ENCODE assay signal across 1 cellular context in the genomic region with DNA sequence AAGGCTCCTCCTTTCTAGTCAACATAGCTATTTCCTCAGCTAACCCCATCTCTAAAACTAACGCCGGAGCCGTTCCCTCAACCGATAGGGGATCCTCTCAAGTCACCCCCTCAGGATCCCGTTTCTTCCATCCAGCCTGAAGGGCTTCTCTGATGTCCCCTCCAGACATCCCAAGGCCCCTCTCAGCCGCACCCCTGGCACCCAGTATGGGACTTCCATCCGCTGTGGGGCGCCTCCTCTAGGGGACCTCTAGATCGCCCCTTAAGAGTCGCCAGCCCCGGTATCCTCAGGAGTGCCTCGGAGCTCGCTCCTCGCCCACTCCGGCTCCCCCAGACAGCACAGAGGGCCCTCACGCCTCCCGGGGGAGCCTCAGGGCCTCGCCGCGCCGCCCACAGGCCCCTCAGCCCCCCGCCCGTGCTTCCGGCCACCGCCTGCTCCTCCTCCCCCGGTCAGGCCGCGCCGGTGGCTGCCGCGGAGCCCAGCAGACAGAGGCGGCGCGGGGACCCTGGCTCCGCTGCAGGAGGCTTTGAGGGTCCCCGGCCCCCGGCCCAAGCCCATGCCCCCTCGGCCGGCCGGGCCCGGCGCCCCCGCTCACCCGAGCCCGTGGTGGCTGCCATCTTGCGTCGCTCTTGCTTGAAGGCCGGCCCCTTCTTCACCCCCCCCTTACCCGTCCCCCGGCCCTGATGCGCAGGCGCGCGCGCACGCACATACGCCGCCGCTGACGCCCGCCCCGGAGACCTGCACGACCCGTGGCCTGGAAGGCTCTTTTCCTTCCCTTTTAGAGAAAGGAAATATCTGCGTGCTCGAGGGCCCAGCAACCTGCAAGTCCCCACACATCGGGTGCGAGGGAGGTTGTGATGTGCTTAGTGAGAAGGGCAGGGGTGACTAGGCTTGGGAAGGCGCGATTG.
TF ChIP-seq lines count a peak whose summit lies in the region.

A gene (minus strand): TSS at position 639 of the 908 bp plus-strand sequence. CDS start 22 bp downstream, at position 617.

TF ChIP-seq in GM12878, 131 proteins besides CTCF, POLR2A, EP300 and RAD21 (continued from another document and continues in another):
- TF ChIP-seq, protein P1, sequence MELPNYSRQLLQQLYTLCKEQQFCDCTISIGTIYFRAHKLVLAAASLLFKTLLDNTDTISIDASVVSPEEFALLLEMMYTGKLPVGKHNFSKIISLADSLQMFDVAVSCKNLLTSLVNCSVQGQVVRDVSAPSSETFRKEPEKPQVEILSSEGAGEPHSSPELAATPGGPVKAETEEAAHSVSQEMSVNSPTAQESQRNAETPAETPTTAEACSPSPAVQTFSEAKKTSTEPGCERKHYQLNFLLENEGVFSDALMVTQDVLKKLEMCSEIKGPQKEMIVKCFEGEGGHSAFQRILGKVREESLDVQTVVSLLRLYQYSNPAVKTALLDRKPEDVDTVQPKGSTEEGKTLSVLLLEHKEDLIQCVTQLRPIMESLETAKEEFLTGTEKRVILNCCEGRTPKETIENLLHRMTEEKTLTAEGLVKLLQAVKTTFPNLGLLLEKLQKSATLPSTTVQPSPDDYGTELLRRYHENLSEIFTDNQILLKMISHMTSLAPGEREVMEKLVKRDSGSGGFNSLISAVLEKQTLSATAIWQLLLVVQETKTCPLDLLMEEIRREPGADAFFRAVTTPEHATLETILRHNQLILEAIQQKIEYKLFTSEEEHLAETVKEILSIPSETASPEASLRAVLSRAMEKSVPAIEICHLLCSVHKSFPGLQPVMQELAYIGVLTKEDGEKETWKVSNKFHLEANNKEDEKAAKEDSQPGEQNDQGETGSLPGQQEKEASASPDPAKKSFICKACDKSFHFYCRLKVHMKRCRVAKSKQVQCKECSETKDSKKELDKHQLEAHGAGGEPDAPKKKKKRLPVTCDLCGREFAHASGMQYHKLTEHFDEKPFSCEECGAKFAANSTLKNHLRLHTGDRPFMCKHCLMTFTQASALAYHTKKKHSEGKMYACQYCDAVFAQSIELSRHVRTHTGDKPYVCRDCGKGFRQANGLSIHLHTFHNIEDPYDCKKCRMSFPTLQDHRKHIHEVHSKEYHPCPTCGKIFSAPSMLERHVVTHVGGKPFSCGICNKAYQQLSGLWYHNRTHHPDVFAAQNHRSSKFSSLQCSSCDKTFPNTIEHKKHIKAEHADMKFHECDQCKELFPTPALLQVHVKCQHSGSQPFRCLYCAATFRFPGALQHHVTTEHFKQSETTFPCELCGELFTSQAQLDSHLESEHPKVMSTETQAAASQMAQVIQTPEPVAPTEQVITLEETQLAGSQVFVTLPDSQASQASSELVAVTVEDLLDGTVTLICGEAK (IDR thresholded peaks at IDR 0.05; ENCODE audit: borderline replicate concordance) = no peak
- TF ChIP-seq, protein P2, sequence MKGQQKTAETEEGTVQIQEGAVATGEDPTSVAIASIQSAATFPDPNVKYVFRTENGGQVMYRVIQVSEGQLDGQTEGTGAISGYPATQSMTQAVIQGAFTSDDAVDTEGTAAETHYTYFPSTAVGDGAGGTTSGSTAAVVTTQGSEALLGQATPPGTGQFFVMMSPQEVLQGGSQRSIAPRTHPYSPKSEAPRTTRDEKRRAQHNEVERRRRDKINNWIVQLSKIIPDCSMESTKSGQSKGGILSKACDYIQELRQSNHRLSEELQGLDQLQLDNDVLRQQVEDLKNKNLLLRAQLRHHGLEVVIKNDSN (IDR thresholded peaks at IDR 0.05; ENCODE audit: borderline replicate concordance, extremely low read length, insufficient read depth, low read depth, low read length) = no peak
- TF ChIP-seq WRNIP1 (IDR thresholded peaks at IDR 0.05; ENCODE audit: borderline replicate concordance, low read depth, low read length) (no peak), JUNB (IDR thresholded peaks at IDR 0.05) (no peak), NRF1 (conservative IDR thresholded peaks at IDR 0.05; ENCODE audit: low read depth, low read length) (peak; percentile 86), KDM1A (IDR thresholded peaks at IDR 0.05; ENCODE audit: borderline replicate concordance) (no peak), DPF2 (IDR thresholded peaks at IDR 0.05) (peak; percentile 86; the same call in 1 of the 2 replicates), ZNF217 (IDR thresholded peaks at IDR 0.05) (no peak), ZSCAN29 (IDR thresholded peaks at IDR 0.05) (0 out of 2 replicates have a peak, but pooled peaks have one; percentile 26), POLR2AphosphoS2 (IDR thresholded peaks at IDR 0.05; ENCODE audit: low read depth, low read length) (peak; percentile 88; the same call in 1 of the 2 replicates), MEF2A (IDR thresholded peaks at IDR 0.05; ENCODE audit: insufficient read depth, low read depth, low read length) (peak; percentile 15; the same call in 1 of the 2 replicates), BACH1 (IDR thresholded peaks at IDR 0.05; ENCODE audit: borderline replicate concordance) (peak; percentile 67; the same call in 1 of the 2 replicates)
- TF ChIP-seq, protein P3, sequence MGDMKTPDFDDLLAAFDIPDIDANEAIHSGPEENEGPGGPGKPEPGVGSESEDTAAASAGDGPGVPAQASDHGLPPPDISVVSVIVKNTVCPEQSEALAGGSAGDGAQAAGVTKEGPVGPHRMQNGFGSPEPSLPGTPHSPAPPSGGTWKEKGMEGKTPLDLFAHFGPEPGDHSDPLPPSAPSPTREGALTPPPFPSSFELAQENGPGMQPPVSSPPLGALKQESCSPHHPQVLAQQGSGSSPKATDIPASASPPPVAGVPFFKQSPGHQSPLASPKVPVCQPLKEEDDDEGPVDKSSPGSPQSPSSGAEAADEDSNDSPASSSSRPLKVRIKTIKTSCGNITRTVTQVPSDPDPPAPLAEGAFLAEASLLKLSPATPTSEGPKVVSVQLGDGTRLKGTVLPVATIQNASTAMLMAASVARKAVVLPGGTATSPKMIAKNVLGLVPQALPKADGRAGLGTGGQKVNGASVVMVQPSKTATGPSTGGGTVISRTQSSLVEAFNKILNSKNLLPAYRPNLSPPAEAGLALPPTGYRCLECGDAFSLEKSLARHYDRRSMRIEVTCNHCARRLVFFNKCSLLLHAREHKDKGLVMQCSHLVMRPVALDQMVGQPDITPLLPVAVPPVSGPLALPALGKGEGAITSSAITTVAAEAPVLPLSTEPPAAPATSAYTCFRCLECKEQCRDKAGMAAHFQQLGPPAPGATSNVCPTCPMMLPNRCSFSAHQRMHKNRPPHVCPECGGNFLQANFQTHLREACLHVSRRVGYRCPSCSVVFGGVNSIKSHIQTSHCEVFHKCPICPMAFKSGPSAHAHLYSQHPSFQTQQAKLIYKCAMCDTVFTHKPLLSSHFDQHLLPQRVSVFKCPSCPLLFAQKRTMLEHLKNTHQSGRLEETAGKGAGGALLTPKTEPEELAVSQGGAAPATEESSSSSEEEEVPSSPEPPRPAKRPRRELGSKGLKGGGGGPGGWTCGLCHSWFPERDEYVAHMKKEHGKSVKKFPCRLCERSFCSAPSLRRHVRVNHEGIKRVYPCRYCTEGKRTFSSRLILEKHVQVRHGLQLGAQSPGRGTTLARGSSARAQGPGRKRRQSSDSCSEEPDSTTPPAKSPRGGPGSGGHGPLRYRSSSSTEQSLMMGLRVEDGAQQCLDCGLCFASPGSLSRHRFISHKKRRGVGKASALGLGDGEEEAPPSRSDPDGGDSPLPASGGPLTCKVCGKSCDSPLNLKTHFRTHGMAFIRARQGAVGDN (IDR thresholded peaks at IDR 0.05) = peak; percentile 71
- TF ChIP-seq, protein P4, sequence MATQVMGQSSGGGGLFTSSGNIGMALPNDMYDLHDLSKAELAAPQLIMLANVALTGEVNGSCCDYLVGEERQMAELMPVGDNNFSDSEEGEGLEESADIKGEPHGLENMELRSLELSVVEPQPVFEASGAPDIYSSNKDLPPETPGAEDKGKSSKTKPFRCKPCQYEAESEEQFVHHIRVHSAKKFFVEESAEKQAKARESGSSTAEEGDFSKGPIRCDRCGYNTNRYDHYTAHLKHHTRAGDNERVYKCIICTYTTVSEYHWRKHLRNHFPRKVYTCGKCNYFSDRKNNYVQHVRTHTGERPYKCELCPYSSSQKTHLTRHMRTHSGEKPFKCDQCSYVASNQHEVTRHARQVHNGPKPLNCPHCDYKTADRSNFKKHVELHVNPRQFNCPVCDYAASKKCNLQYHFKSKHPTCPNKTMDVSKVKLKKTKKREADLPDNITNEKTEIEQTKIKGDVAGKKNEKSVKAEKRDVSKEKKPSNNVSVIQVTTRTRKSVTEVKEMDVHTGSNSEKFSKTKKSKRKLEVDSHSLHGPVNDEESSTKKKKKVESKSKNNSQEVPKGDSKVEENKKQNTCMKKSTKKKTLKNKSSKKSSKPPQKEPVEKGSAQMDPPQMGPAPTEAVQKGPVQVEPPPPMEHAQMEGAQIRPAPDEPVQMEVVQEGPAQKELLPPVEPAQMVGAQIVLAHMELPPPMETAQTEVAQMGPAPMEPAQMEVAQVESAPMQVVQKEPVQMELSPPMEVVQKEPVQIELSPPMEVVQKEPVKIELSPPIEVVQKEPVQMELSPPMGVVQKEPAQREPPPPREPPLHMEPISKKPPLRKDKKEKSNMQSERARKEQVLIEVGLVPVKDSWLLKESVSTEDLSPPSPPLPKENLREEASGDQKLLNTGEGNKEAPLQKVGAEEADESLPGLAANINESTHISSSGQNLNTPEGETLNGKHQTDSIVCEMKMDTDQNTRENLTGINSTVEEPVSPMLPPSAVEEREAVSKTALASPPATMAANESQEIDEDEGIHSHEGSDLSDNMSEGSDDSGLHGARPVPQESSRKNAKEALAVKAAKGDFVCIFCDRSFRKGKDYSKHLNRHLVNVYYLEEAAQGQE (IDR thresholded peaks at IDR 0.05; ENCODE audit: low read depth, low read length) = no peak
- TF ChIP-seq, protein P5, sequence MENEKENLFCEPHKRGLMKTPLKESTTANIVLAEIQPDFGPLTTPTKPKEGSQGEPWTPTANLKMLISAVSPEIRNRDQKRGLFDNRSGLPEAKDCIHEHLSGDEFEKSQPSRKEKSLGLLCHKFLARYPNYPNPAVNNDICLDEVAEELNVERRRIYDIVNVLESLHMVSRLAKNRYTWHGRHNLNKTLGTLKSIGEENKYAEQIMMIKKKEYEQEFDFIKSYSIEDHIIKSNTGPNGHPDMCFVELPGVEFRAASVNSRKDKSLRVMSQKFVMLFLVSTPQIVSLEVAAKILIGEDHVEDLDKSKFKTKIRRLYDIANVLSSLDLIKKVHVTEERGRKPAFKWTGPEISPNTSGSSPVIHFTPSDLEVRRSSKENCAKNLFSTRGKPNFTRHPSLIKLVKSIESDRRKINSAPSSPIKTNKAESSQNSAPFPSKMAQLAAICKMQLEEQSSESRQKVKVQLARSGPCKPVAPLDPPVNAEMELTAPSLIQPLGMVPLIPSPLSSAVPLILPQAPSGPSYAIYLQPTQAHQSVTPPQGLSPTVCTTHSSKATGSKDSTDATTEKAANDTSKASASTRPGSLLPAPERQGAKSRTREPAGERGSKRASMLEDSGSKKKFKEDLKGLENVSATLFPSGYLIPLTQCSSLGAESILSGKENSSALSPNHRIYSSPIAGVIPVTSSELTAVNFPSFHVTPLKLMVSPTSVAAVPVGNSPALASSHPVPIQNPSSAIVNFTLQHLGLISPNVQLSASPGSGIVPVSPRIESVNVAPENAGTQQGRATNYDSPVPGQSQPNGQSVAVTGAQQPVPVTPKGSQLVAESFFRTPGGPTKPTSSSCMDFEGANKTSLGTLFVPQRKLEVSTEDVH (IDR thresholded peaks at IDR 0.05; ENCODE audit: low read depth, partially characterized antibody) = no peak
- TF ChIP-seq, protein P6, sequence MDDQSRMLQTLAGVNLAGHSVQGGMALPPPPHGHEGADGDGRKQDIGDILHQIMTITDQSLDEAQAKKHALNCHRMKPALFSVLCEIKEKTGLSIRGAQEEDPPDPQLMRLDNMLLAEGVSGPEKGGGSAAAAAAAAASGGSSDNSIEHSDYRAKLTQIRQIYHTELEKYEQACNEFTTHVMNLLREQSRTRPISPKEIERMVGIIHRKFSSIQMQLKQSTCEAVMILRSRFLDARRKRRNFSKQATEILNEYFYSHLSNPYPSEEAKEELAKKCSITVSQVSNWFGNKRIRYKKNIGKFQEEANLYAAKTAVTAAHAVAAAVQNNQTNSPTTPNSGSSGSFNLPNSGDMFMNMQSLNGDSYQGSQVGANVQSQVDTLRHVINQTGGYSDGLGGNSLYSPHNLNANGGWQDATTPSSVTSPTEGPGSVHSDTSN (IDR thresholded peaks at IDR 0.05; ENCODE audit: insufficient replicate concordance, low read depth, low read length) = no peak
- TF ChIP-seq, protein P7, sequence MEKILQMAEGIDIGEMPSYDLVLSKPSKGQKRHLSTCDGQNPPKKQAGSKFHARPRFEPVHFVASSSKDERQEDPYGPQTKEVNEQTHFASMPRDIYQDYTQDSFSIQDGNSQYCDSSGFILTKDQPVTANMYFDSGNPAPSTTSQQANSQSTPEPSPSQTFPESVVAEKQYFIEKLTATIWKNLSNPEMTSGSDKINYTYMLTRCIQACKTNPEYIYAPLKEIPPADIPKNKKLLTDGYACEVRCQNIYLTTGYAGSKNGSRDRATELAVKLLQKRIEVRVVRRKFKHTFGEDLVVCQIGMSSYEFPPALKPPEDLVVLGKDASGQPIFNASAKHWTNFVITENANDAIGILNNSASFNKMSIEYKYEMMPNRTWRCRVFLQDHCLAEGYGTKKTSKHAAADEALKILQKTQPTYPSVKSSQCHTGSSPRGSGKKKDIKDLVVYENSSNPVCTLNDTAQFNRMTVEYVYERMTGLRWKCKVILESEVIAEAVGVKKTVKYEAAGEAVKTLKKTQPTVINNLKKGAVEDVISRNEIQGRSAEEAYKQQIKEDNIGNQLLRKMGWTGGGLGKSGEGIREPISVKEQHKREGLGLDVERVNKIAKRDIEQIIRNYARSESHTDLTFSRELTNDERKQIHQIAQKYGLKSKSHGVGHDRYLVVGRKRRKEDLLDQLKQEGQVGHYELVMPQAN (conservative IDR thresholded peaks at IDR 0.05) = peak; percentile 70; the same call in 1 of the 2 replicates
- TF ChIP-seq, protein P8, sequence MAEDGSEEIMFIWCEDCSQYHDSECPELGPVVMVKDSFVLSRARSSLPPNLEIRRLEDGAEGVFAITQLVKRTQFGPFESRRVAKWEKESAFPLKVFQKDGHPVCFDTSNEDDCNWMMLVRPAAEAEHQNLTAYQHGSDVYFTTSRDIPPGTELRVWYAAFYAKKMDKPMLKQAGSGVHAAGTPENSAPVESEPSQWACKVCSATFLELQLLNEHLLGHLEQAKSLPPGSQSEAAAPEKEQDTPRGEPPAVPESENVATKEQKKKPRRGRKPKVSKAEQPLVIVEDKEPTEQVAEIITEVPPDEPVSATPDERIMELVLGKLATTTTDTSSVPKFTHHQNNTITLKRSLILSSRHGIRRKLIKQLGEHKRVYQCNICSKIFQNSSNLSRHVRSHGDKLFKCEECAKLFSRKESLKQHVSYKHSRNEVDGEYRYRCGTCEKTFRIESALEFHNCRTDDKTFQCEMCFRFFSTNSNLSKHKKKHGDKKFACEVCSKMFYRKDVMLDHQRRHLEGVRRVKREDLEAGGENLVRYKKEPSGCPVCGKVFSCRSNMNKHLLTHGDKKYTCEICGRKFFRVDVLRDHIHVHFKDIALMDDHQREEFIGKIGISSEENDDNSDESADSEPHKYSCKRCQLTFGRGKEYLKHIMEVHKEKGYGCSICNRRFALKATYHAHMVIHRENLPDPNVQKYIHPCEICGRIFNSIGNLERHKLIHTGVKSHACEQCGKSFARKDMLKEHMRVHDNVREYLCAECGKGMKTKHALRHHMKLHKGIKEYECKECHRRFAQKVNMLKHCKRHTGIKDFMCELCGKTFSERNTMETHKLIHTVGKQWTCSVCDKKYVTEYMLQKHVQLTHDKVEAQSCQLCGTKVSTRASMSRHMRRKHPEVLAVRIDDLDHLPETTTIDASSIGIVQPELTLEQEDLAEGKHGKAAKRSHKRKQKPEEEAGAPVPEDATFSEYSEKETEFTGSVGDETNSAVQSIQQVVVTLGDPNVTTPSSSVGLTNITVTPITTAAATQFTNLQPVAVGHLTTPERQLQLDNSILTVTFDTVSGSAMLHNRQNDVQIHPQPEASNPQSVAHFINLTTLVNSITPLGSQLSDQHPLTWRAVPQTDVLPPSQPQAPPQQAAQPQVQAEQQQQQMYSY (CRISPR knock-in tag; IDR thresholded peaks at IDR 0.05) = no peak
